ENCODE assay signal across 8 cellular contexts in genomic region chr16:58814348-58814801, GRCh38.
DNase-seq lines count a peak whose midpoint lies in the region; ATAC-seq and TF ChIP-seq lines count a peak whose summit lies in the region.

No MANE protein-coding gene starts in this region.

- ATAC-seq in HG02943 (IDR thresholded peaks at IDR 0.05; ENCODE audit: low read depth, unreplicated experiment) (peak; percentile 86), foreskin keratinocyte (peak; percentile 67)

- peak overlapping the region; percentile 42 for H3K4me2 ChIP-seq in neural cell (ENCODE audit: low read length)

- H3K79me2 ChIP-seq in neural cell (replicated peaks; ENCODE audit: insufficient read depth, low read length): no peaks in the 10 kb centered on the region

- H4K20me1 ChIP-seq in neural cell (ENCODE audit: insufficient read depth): no peaks in the 10 kb centered on the region

- no peaks in the 10 kb centered on the region for H3F3A ChIP-seq in neural cell (ENCODE audit: insufficient read depth, low read length, poor library complexity, severe bottlenecking)

- H2AFZ ChIP-seq in neural cell (ENCODE audit: low read depth, low read length): peak overlapping the region; percentile 31

- H3K4me3 ChIP-seq in GM12875 (ENCODE audit: low read depth, low read length) (no peak overlapping the region), neural cell (ENCODE audit: low read length) (peak overlapping the region; percentile 56), vagina (peak overlapping the region in 1 of 2 donors; percentile 25)

- intact Hi-C loops in vagina (cut with DNase I): no loop called here

- no peaks in the 10 kb centered on the region for H3K36me3 ChIP-seq in neural cell (ENCODE audit: insufficient read depth, low read length)
- H3K36me3 ChIP-seq in vagina: no peaks in the 10 kb centered on the region

- peak; percentile 96 for TF ChIP-seq RAD21 in neural cell (conservative IDR thresholded peaks at IDR 0.05)

- no peaks in the 10 kb centered on the region for H3K27me3 ChIP-seq in foreskin keratinocyte
- H3K27me3 ChIP-seq in neural cell (ENCODE audit: insufficient read depth, low read depth, low read length): no peaks in the 10 kb centered on the region
- no peaks in the 10 kb centered on the region for H3K27me3 ChIP-seq in vagina

- H3K9me3 ChIP-seq in neural cell (ENCODE audit: low read length) (no peaks in the 10 kb centered on the region), vagina (no peaks in the 10 kb centered on the region)

- TF ChIP-seq EP300 in neural cell (conservative IDR thresholded peaks at IDR 0.05; ENCODE audit: poor library complexity, severe bottlenecking): no peak

- H3K9ac ChIP-seq in neural cell (ENCODE audit: low read length): no peak overlapping the region

- no peak for TF ChIP-seq POLR2A in vagina (IDR thresholded peaks at IDR 0.05)

- no peaks in the 10 kb centered on the region for H3K9me2 ChIP-seq in neural cell (ENCODE audit: insufficient read depth, low read length)

- peak overlapping the region; percentile 2 for H3K27ac ChIP-seq in foreskin keratinocyte
- H3K27ac ChIP-seq in neural cell (ENCODE audit: low read length): no peak overlapping the region
- no peak overlapping the region for H3K27ac ChIP-seq in vagina

- peak; percentile 77 for TF ChIP-seq CTCF in GM12875 (IDR thresholded peaks at IDR 0.05; ENCODE audit: borderline replicate concordance, insufficient read depth, low read depth, low read length)
- peak; percentile 91 for TF ChIP-seq CTCF in foreskin keratinocyte (conservative IDR thresholded peaks at IDR 0.05)
- peak; percentile 93 for TF ChIP-seq CTCF in neural cell (IDR thresholded peaks at IDR 0.05; ENCODE audit: poor library complexity, severe bottlenecking)
- TF ChIP-seq CTCF in vagina (IDR thresholded peaks at IDR 0.05): peak; percentile 34 to 82 (median 61)

- DNase-seq in AG08396 (ENCODE audit: low spot score) (peak; percentile 71), NCI-H748 treated with DMSO at 0.1 percent for 48 hours (lab: John Stamatoyannopoulos, UW) (peak; percentile 13), foreskin keratinocyte (peak in 1 of 2 donors; percentile 52), vagina (ENCODE audit: extremely low spot score in 2 of 2) (no peak)
- DNase-seq in activated T-cell treated with anti-CD3 and anti-CD28 coated beads, Interleukin-2, amount 50 U/mL, for 48 hours: peak; percentile 30 to 37

- H3K4me1 ChIP-seq in foreskin keratinocyte (peaks cover 15% of the 10 kb centered on the region), vagina (peaks cover 6% of the 10 kb centered on the region)

TF ChIP-seq in neural cell, 6 proteins besides CTCF, POLR2A, EP300 and RAD21:
- TF ChIP-seq EZH2 (IDR thresholded peaks at IDR 0.05; ENCODE audit: borderline replicate concordance, insufficient read depth, low read length, poor library complexity, severe bottlenecking): no peak
- TF ChIP-seq SMC3 (conservative IDR thresholded peaks at IDR 0.05; ENCODE audit: poor library complexity): peak; percentile 90
- TF ChIP-seq, protein P1, sequence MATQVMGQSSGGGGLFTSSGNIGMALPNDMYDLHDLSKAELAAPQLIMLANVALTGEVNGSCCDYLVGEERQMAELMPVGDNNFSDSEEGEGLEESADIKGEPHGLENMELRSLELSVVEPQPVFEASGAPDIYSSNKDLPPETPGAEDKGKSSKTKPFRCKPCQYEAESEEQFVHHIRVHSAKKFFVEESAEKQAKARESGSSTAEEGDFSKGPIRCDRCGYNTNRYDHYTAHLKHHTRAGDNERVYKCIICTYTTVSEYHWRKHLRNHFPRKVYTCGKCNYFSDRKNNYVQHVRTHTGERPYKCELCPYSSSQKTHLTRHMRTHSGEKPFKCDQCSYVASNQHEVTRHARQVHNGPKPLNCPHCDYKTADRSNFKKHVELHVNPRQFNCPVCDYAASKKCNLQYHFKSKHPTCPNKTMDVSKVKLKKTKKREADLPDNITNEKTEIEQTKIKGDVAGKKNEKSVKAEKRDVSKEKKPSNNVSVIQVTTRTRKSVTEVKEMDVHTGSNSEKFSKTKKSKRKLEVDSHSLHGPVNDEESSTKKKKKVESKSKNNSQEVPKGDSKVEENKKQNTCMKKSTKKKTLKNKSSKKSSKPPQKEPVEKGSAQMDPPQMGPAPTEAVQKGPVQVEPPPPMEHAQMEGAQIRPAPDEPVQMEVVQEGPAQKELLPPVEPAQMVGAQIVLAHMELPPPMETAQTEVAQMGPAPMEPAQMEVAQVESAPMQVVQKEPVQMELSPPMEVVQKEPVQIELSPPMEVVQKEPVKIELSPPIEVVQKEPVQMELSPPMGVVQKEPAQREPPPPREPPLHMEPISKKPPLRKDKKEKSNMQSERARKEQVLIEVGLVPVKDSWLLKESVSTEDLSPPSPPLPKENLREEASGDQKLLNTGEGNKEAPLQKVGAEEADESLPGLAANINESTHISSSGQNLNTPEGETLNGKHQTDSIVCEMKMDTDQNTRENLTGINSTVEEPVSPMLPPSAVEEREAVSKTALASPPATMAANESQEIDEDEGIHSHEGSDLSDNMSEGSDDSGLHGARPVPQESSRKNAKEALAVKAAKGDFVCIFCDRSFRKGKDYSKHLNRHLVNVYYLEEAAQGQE (IDR thresholded peaks at IDR 0.05; ENCODE audit: borderline replicate concordance): no peak

Comparison
In these comparisons a context has a peak if more than half of its experiments do, and no peak if none do; other contexts are left out.
1. DNase-seq: peak in AG08396 (single experiment), NCI-H748 treated with DMSO at 0.1 percent for 48 hours (single experiment) and activated T-cell treated with anti-CD3 and anti-CD28 coated beads, Interleukin-2, amount 50 U/mL, for 48 hours (2 of 2); none in vagina (0 of 2).
2. Peak in every context shown above with its lines, with median percentiles within 50 percentile points of each other: CTCF ChIP-seq.